ENCODE assay signal across 1 cellular context in the genomic region with DNA sequence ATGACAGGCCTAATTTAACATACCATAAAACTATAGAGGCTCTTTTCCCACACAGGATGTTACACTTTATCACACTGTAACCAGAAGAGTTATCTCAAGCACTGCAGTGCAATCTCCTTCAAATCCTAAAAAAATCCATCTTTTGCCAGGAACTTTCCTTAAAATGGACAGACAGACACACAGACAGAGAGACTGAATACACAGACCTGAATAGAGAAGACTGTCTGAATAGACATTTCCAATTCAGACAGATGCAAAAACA.
TF ChIP-seq lines count a peak whose summit lies in the region.

No MANE protein-coding gene starts in this region.

TF ChIP-seq in IMR-90, 13 proteins besides CTCF, POLR2A, EP300 and RAD21 (continued from another document):
- TF ChIP-seq, protein P1, sequence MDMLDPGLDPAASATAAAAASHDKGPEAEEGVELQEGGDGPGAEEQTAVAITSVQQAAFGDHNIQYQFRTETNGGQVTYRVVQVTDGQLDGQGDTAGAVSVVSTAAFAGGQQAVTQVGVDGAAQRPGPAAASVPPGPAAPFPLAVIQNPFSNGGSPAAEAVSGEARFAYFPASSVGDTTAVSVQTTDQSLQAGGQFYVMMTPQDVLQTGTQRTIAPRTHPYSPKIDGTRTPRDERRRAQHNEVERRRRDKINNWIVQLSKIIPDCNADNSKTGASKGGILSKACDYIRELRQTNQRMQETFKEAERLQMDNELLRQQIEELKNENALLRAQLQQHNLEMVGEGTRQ (IDR thresholded peaks at IDR 0.05; ENCODE audit: low read depth, low read length), result no peak
- TF ChIP-seq ELK1 (IDR thresholded peaks at IDR 0.05; ENCODE audit: borderline replicate concordance, low read depth, low read length) (no peak), MAZ (IDR thresholded peaks at IDR 0.05; ENCODE audit: borderline replicate concordance, low read depth, low read length) (no peak), SMC3 (IDR thresholded peaks at IDR 0.05; ENCODE audit: low read depth, low read length) (no peak), MXI1 (IDR thresholded peaks at IDR 0.05; ENCODE audit: borderline replicate concordance, low read depth, low read length) (no peak), NFE2L2 (IDR thresholded peaks at IDR 0.05; ENCODE audit: low read depth, low read length) (no peak), RCOR1 (IDR thresholded peaks at IDR 0.05; ENCODE audit: insufficient replicate concordance, low read length) (no peak), RFX5 (IDR thresholded peaks at IDR 0.05; ENCODE audit: low read depth, low read length) (no peak)
